In the genomic region with DNA sequence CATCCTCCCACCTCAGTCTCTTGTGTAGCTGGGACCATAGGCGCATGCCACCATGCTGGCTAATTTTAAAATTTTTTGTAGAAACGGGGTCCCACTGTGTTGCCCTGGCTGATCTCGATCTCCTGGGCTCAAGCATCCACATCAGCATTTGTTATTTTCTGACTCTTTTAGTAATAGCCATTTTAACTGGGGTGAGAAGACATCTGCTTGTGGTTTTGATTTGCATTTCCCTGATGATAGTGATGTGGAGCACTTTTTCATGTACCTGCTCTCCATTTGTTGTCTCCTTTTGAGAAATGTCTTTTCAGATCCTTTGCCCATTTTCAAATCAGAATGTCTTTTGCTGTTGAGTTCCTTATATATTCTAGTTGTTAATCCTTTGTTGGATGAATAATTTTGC, we compare ENCODE assay signal across 10 cellular contexts. TPM values are rescaled to one million over a fixed set of nuclear protein-coding genes. Genes with fewer than 3 reads are reported as not detected.
DNase-seq lines count a peak whose midpoint lies in the region; ATAC-seq and TF ChIP-seq lines count a peak whose summit lies in the region.
"Had no signal": no experiment of that assay in that cellular context is flagged by ENCODE, and none has a peak within 500 bp of the region (broad histone marks: within the 10 kb centered on the region; RNA-seq: fewer than 3 reads in every experiment).

No MANE protein-coding gene starts in this region.

- DNase-seq in activated CD4-positive, alpha-beta T cell treated with anti-CD3 and anti-CD28 coated beads, Interleukin-2, amount 10 ng/mL, durations not matched to agents 24 days and 14 days = no peak
- no peak for DNase-seq in activated CD4-positive, alpha-beta T cell treated with anti-CD3 and anti-CD28 coated beads, Interleukin-2, amount 50 U/mL, for 48 hours
- DNase-seq in NAMALWA (ENCODE audit: low spot score) (peak; percentile 85), SK-N-SH (no peak), sciatic nerve (ENCODE audit: low spot score) (no peak)
- DNase-seq: KBM-7 had no signal

- H3K4me2 ChIP-seq in SK-N-SH = no peak overlapping the region

- no peaks in the 10 kb centered on the region for H4K20me1 ChIP-seq in SK-N-SH (ENCODE audit: insufficient read depth)

- no peak for TF ChIP-seq CTCF in SK-N-SH (IDR thresholded peaks at IDR 0.05)

- ATAC-seq in HG02610 (IDR thresholded peaks at IDR 0.05; ENCODE audit: unreplicated experiment) (peak; percentile 49), HG03457 (IDR thresholded peaks at IDR 0.05; ENCODE audit: unreplicated experiment) (no peak), sciatic nerve (no peak)
- peak; percentile 73 for ATAC-seq in stimulated activated memory B cell treated with anti-CD40 and anti-IgM and Interleukin-4, amounts not matched to agents 10 μg/mL and 1 μg/mL and 100 μg/mL, for 72 hours

- H3K9me3 Mint-ChIP-seq in activated CD4-positive, alpha-beta T cell treated with anti-CD3 and anti-CD28 coated beads, Interleukin-2, amount 10 ng/mL, durations not matched to agents 24 days and 14 days = no peaks in the 10 kb centered on the region
- H3K9me3 Mint-ChIP-seq in stimulated activated memory B cell treated with anti-CD40 and anti-IgM and Interleukin-4, amounts not matched to agents 10 μg/mL and 1 μg/mL and 100 μg/mL, for 72 hours = no peaks in the 10 kb centered on the region

- POLR2A ChIA-PET in SK-N-SH (lab: Yijun Ruan, JAX) = no interaction called here

- H3K9me2 ChIP-seq in SK-N-SH = no peaks in the 10 kb centered on the region

- WGBS in SK-N-SH (ENCODE audit: low lambda C conversion rate) = 76% methylated on average over 3 of the region's 3 CpGs

- no peaks in the 10 kb centered on the region for H3K27me3 ChIP-seq in SK-N-SH (ENCODE audit: insufficient read depth)

- intact Hi-C loops in activated CD4-positive, alpha-beta T cell treated with anti-CD3 and anti-CD28 coated beads, Interleukin-2, amount 10 ng/mL, durations not matched to agents 24 days and 14 days (cut with micrococcal nuclease) = loop anchor here (1.0 to 5.0 kb wide), 2 partner anchors 19 to 58 kb away; no protein-coding TSS in a partner anchor
- intact Hi-C loops in sciatic nerve (cut with DNase I) = no loop called here

- H3K9ac ChIP-seq in SK-N-SH = no peak overlapping the region

- peak overlapping the region; percentile 80 for H3K27ac Mint-ChIP-seq in activated CD4-positive, alpha-beta T cell treated with anti-CD3 and anti-CD28 coated beads, Interleukin-2, amount 10 ng/mL, durations not matched to agents 24 days and 14 days
- peak overlapping the region; percentile 99 for H3K27ac Mint-ChIP-seq in stimulated activated memory B cell treated with anti-CD40 and anti-IgM and Interleukin-4, amounts not matched to agents 10 μg/mL and 1 μg/mL and 100 μg/mL, for 72 hours

- H3K27ac ChIP-seq in SK-N-SH (ENCODE audit: low read depth in 2 of 2, low read length in 1 of 2) = no peak overlapping the region
- H3K27ac ChIP-seq: epithelial cell of prostate had no signal

- CTCF ChIA-PET in SK-N-SH (lab: Yijun Ruan, JAX) = no interaction called here

- TF ChIP-seq EP300 in SK-N-SH (IDR thresholded peaks at IDR 0.05; ENCODE audit: borderline replicate concordance in 1 of 2, low read depth in 1 of 2, low read length in 1 of 2) = no peak

- peaks cover 7% of the 10 kb centered on the region for H3K36me3 Mint-ChIP-seq in activated CD4-positive, alpha-beta T cell treated with anti-CD3 and anti-CD28 coated beads, Interleukin-2, amount 10 ng/mL, durations not matched to agents 24 days and 14 days (ENCODE audit: low read depth)
- H3K36me3 Mint-ChIP-seq in stimulated activated memory B cell treated with anti-CD40 and anti-IgM and Interleukin-4, amounts not matched to agents 10 μg/mL and 1 μg/mL and 100 μg/mL, for 72 hours = peaks cover 13% of the 10 kb centered on the region

- no peak overlapping the region for H3K4me3 ChIP-seq in SK-N-SH (ENCODE audit: low read depth in 2 of 2, low read length in 1 of 2)

- H2AFZ ChIP-seq in SK-N-SH (ENCODE audit: low read depth) = no peak overlapping the region

- peaks cover 72% of the 10 kb centered on the region for H3K79me2 ChIP-seq in SK-N-SH (ENCODE audit: insufficient read depth)

- peaks cover 10% of the 10 kb centered on the region; the same call in 1 of the 2 replicates for H3K9me3 ChIP-seq in SK-N-SH

- peaks cover 40% of the 10 kb centered on the region for H3K4me1 Mint-ChIP-seq in activated CD4-positive, alpha-beta T cell treated with anti-CD3 and anti-CD28 coated beads, Interleukin-2, amount 10 ng/mL, durations not matched to agents 24 days and 14 days
- H3K4me1 Mint-ChIP-seq in stimulated activated memory B cell treated with anti-CD40 and anti-IgM and Interleukin-4, amounts not matched to agents 10 μg/mL and 1 μg/mL and 100 μg/mL, for 72 hours = peaks cover 62% of the 10 kb centered on the region

- peaks cover 5 to 16% of the 10 kb centered on the region in 2 experiments for H3K4me1 ChIP-seq in SK-N-SH (ENCODE audit: control insufficient read depth in 1 of 2, insufficient read depth in 2 of 2, low read depth in 1 of 2, low read length in 1 of 2)

- H3K4me3 Mint-ChIP-seq in activated CD4-positive, alpha-beta T cell treated with anti-CD3 and anti-CD28 coated beads, Interleukin-2, amount 10 ng/mL, durations not matched to agents 24 days and 14 days = peak overlapping the region; percentile 69
- H3K4me3 Mint-ChIP-seq in stimulated activated memory B cell treated with anti-CD40 and anti-IgM and Interleukin-4, amounts not matched to agents 10 μg/mL and 1 μg/mL and 100 μg/mL, for 72 hours = peak overlapping the region; percentile 82

- H3F3A ChIP-seq in SK-N-SH (replicated peaks; ENCODE audit: insufficient read depth) = peaks cover 14% of the 10 kb centered on the region

- peaks cover 27 to 38% of the 10 kb centered on the region in 2 experiments for H3K36me3 ChIP-seq in SK-N-SH (replicated peaks in 1 of 2; ENCODE audit: control insufficient read depth in 1 of 2, insufficient read depth in 2 of 2, low read length in 1 of 2)

- TF ChIP-seq RAD21 in SK-N-SH (IDR thresholded peaks at IDR 0.05; ENCODE audit: low read length) = no peak

- no peaks in the 10 kb centered on the region for H3K27me3 Mint-ChIP-seq in activated CD4-positive, alpha-beta T cell treated with anti-CD3 and anti-CD28 coated beads, Interleukin-2, amount 10 ng/mL, durations not matched to agents 24 days and 14 days
- H3K27me3 Mint-ChIP-seq in stimulated activated memory B cell treated with anti-CD40 and anti-IgM and Interleukin-4, amounts not matched to agents 10 μg/mL and 1 μg/mL and 100 μg/mL, for 72 hours = no peaks in the 10 kb centered on the region

TF ChIP-seq in SK-N-SH, 30 proteins besides CTCF, POLR2A, EP300 and RAD21:
- TF ChIP-seq EZH2phosphoT487 (IDR thresholded peaks at IDR 0.05; ENCODE audit: borderline replicate concordance, low read depth) (no peak), SMC3 (IDR thresholded peaks at IDR 0.05; ENCODE audit: low read depth, low read length) (no peak), FOXM1 (IDR thresholded peaks at IDR 0.05; ENCODE audit: low read depth) (no peak), FOSL2 (IDR thresholded peaks at IDR 0.05; ENCODE audit: borderline replicate concordance, low read depth) (no peak), SIN3A (IDR thresholded peaks at IDR 0.05; ENCODE audit: borderline replicate concordance, low read depth, low read length) (no peak), TEAD4 (IDR thresholded peaks at IDR 0.05; ENCODE audit: borderline replicate concordance, insufficient read depth) (no peak), POLR2AphosphoS5 (IDR thresholded peaks at IDR 0.05; ENCODE audit: low read depth, low read length) (no peak), JUND (IDR thresholded peaks at IDR 0.05) (no peak), NFIC (IDR thresholded peaks at IDR 0.05; ENCODE audit: borderline replicate concordance) (no peak), FOXJ3 (CRISPR knock-in tag; IDR thresholded peaks at IDR 0.05) (no peak), NRF1 (IDR thresholded peaks at IDR 0.05; ENCODE audit: low read depth, low read length) (no peak)
- TF ChIP-seq, protein P1, sequence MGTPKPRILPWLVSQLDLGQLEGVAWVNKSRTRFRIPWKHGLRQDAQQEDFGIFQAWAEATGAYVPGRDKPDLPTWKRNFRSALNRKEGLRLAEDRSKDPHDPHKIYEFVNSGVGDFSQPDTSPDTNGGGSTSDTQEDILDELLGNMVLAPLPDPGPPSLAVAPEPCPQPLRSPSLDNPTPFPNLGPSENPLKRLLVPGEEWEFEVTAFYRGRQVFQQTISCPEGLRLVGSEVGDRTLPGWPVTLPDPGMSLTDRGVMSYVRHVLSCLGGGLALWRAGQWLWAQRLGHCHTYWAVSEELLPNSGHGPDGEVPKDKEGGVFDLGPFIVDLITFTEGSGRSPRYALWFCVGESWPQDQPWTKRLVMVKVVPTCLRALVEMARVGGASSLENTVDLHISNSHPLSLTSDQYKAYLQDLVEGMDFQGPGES (IDR thresholded peaks at IDR 0.05; ENCODE audit: low read depth, low read length) = no peak
- TF ChIP-seq, protein P2, sequence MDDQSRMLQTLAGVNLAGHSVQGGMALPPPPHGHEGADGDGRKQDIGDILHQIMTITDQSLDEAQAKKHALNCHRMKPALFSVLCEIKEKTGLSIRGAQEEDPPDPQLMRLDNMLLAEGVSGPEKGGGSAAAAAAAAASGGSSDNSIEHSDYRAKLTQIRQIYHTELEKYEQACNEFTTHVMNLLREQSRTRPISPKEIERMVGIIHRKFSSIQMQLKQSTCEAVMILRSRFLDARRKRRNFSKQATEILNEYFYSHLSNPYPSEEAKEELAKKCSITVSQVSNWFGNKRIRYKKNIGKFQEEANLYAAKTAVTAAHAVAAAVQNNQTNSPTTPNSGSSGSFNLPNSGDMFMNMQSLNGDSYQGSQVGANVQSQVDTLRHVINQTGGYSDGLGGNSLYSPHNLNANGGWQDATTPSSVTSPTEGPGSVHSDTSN (IDR thresholded peaks at IDR 0.05) = no peak
- TF ChIP-seq, protein P3, sequence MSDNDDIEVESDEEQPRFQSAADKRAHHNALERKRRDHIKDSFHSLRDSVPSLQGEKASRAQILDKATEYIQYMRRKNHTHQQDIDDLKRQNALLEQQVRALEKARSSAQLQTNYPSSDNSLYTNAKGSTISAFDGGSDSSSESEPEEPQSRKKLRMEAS (IDR thresholded peaks at IDR 0.05; ENCODE audit: low read depth) = no peak

RNA-seq across cellular contexts. Expression of a gene that starts 22.2 kb away (rescaled TPM):
- total RNA-seq in activated CD4-positive, alpha-beta T cell treated with anti-CD3 and anti-CD28 coated beads, Interleukin-2, amount 10 ng/mL, durations not matched to agents 24 days and 14 days = 23.9 and 24.0 TPM in 2 replicates
- 5.9 and 6.2 TPM in 2 replicates for polyA plus RNA-seq in SK-N-SH (2012; rRNA removed)
- 5.8 and 7.1 TPM in 2 replicates for polyA plus RNA-seq in SK-N-SH (2012; cell fraction: cytosol; rRNA removed)
- 6.9 and 7.7 TPM in 2 replicates for polyA plus RNA-seq in SK-N-SH (2012; cell fraction: nucleus; rRNA removed)
- 86.1 TPM for total RNA-seq in sciatic nerve

Comparison
In these comparisons a context has a peak if more than half of its experiments do, and no peak if none do; other contexts are left out.
1. ATAC-seq: peak in HG02610 (single experiment) and stimulated activated memory B cell treated with anti-CD40 and anti-IgM and Interleukin-4, amounts not matched to agents 10 μg/mL and 1 μg/mL and 100 μg/mL, for 72 hours (single experiment); none in HG03457 (single experiment) and sciatic nerve (single experiment).